ENCODE assay signal across 8 cellular contexts in the genomic region with DNA sequence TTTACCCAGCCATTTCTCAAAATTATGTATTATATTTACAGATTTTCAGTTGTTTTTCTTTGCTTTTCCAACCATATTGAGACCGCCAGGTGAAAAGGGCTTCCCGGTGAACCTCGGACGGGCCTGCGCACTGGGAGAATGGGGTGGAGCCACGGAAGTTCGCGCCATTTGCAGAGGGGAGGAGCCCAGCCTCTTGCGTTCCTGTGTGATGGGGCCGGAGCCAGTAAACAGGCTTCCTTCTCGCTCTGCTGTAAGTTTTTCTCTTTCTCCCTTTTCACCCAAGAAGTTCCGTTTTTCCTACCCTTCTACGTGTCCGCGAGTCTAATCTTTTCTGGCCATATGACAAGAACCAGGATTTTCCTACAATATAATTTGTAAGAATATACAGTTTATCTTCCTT.
A peak's percentile ranks its signal among the peaks of the same experiment; 100 is the strongest.
DNase-seq lines count a peak whose midpoint lies in the region; ATAC-seq and TF ChIP-seq lines count a peak whose summit lies in the region.

No MANE protein-coding gene starts in this region.

- intact Hi-C loops in mucosa of descending colon (cut with DNase I, micrococcal nuclease) (no loop called here), Calu3 (cut with micrococcal nuclease; ENCODE audit: unreplicated experiment) (no loop called here)

- H3K4me1 Mint-ChIP-seq in activated naive CD8-positive, alpha-beta T cell treated with anti-CD3 and anti-CD28 coated beads for 36 hours = no peaks in the 10 kb centered on the region
- H3K4me1 Mint-ChIP-seq in Calu3 (ENCODE audit: low read depth, unreplicated experiment) = no peaks in the 10 kb centered on the region

- TF ChIP-seq CTCF in mucosa of descending colon (IDR thresholded peaks at IDR 0.05) = no peak
- no peak for TF ChIP-seq CTCF in Calu3 (IDR thresholded peaks at IDR 0.05; ENCODE audit: unreplicated experiment)

- TF ChIP-seq POLR2A in GM18505 (IDR thresholded peaks at IDR 0.05; ENCODE audit: borderline replicate concordance, extremely low read depth, insufficient read depth, insufficient read length) = no peak

- BruUV-seq in Calu3 (replicated peaks; lab: Mats Ljungman, UMichigan) = no TSS peak

- H3K27me3 Mint-ChIP-seq in activated naive CD8-positive, alpha-beta T cell treated with anti-CD3 and anti-CD28 coated beads for 36 hours = no peaks in the 10 kb centered on the region
- H3K27me3 Mint-ChIP-seq in Calu3 (ENCODE audit: unreplicated experiment) = no peaks in the 10 kb centered on the region

- H3K36me3 ChIP-seq in mucosa of descending colon (ENCODE audit: low read depth) = no peaks in the 10 kb centered on the region

- H3K27ac Mint-ChIP-seq in activated naive CD8-positive, alpha-beta T cell treated with anti-CD3 and anti-CD28 coated beads for 36 hours = peak overlapping the region; percentile 29
- H3K27ac Mint-ChIP-seq in Calu3 (ENCODE audit: unreplicated experiment) = no peak overlapping the region

- CTCF ChIA-PET in Calu3 (lab: Charles Lee) = no interaction called here

- H3K4me3 ChIP-seq in mucosa of descending colon = no peak overlapping the region

- peaks cover 8% of the 10 kb centered on the region for H3K9me3 ChIP-seq in mucosa of descending colon

- H3K4me1 ChIP-seq in mucosa of descending colon (ENCODE audit: low read depth) = no peaks in the 10 kb centered on the region

- peaks cover 2% of the 10 kb centered on the region for H3K9me3 Mint-ChIP-seq in activated naive CD8-positive, alpha-beta T cell treated with anti-CD3 and anti-CD28 coated beads for 36 hours
- peaks cover 11% of the 10 kb centered on the region for H3K9me3 Mint-ChIP-seq in Calu3 (ENCODE audit: low read depth, unreplicated experiment)

- H3K36me3 Mint-ChIP-seq in activated naive CD8-positive, alpha-beta T cell treated with anti-CD3 and anti-CD28 coated beads for 36 hours = no peaks in the 10 kb centered on the region
- H3K36me3 Mint-ChIP-seq in Calu3 (ENCODE audit: insufficient read depth, unreplicated experiment) = no peaks in the 10 kb centered on the region

- H3K4me3 Mint-ChIP-seq in activated naive CD8-positive, alpha-beta T cell treated with anti-CD3 and anti-CD28 coated beads for 36 hours = peak overlapping the region; percentile 73
- no peak overlapping the region for H3K4me3 Mint-ChIP-seq in Calu3 (ENCODE audit: low read depth, unreplicated experiment)

- DNase-seq in HT1080 (ENCODE audit: low read depth) (peak; percentile 74), mucosa of descending colon (peak in 2 of 3 donors; percentile 5 to 36), DMS114 treated with DMSO at 0.1 percent for 48 hours (lab: John Stamatoyannopoulos, UW; ENCODE audit: unreplicated experiment) (no peak), Calu3 (no peak)
- peak; percentile 24 for DNase-seq in activated naive CD8-positive, alpha-beta T cell treated with anti-CD3 and anti-CD28 coated beads for 36 hours

- ATAC-seq in GM18505 (IDR thresholded peaks at IDR 0.05; ENCODE audit: unreplicated experiment) (peak; percentile 97), mucosa of descending colon (no peak), GM18858 (IDR thresholded peaks at IDR 0.05; ENCODE audit: unreplicated experiment) (no peak), GM19463 (IDR thresholded peaks at IDR 0.05; ENCODE audit: unreplicated experiment) (no peak)

Comparison
In these comparisons a context has a peak if more than half of its experiments do, and no peak if none do; other contexts are left out.
1. DNase-seq: peak in HT1080 (single experiment), activated naive CD8-positive, alpha-beta T cell treated with anti-CD3 and anti-CD28 coated beads for 36 hours (single experiment) and mucosa of descending colon (2 of 3); none in DMS114 treated with DMSO at 0.1 percent for 48 hours (single experiment) and Calu3 (single experiment).